25 cellular contexts compared by ENCODE assay signal in genomic region chr12:103524238-103524875, GRCh38. TPM values are rescaled to one million over a fixed set of nuclear protein-coding genes. Genes with fewer than 3 reads are reported as not detected.
"Had no signal": no experiment of that assay in that cellular context is flagged by ENCODE, and none has a peak within 500 bp of the region (broad histone marks: within the 10 kb centered on the region; RNA-seq: fewer than 3 reads in every experiment).

No MANE protein-coding gene starts in this region.

- H3K36me3 Mint-ChIP-seq: brain; stimulated activated effector memory CD8-positive, alpha-beta T cell treated with anti-CD3 and anti-CD28 coated beads, Interleukin-12 subunit alpha, Interleukin-12 subunit beta, amount 100 ng/mL, for 72 hours had no signal

- H3K27ac ChIP-seq: esophagus muscularis mucosa, gastroesophageal sphincter, stomach, suprapubic skin, tibial nerve had no signal

- H3K27ac Mint-ChIP-seq: stimulated activated effector memory CD8-positive, alpha-beta T cell treated with anti-CD3 and anti-CD28 coated beads, Interleukin-12 subunit alpha, Interleukin-12 subunit beta, amount 100 ng/mL, for 72 hours had no signal

- DNase-seq: activated CD4-positive, alpha-beta T cell treated with anti-CD3 and anti-CD28 coated beads for 1 hour; activated gamma-delta T cell treated with Interleukin-2 at 50 U/mL for 16 hours; activated T-cell treated with anti-CD3 and anti-CD28 coated beads, Interleukin-2, amount 50 U/mL, for 1 hour; aorta; central memory CD4-positive, alpha-beta T cell; dermis blood vessel endothelial cell; effector CD8-positive, alpha-beta T cell; head of caudate nucleus; hypothalamus; left colon; mesenchymal stem cell; posterior cingulate gyrus; small intestine; stimulated activated CD4-positive, alpha-beta T cell treated with anti-CD3 and anti-CD28 coated beads, Interleukin-2, amount 100 ng/mL, for 24 hours; stomach had no signal

- H3K4me1 ChIP-seq: esophagus muscularis mucosa, gastroesophageal sphincter, stomach, suprapubic skin, tibial nerve had no signal

- H3K9me3 Mint-ChIP-seq: activated naive CD4-positive, alpha-beta T cell treated with anti-CD3 and anti-CD28 coated beads, Interleukin-2, amount 50 U/mL, for 72 hours; stimulated activated effector memory CD8-positive, alpha-beta T cell treated with anti-CD3 and anti-CD28 coated beads, Interleukin-12 subunit alpha, Interleukin-12 subunit beta, amount 100 ng/mL, for 72 hours had no signal

- H3K27me3 ChIP-seq: stomach, suprapubic skin, tibial nerve had no signal

- H3K4me3 Mint-ChIP-seq: brain; stimulated activated effector memory CD8-positive, alpha-beta T cell treated with anti-CD3 and anti-CD28 coated beads, Interleukin-12 subunit alpha, Interleukin-12 subunit beta, amount 100 ng/mL, for 72 hours had no signal

- ATAC-seq: activated naive CD4-positive, alpha-beta T cell treated with anti-CD3 and anti-CD28 coated beads, Interleukin-2, amount 50 U/mL, for 72 hours; gastroesophageal sphincter; left colon; sciatic nerve; stimulated activated effector memory CD8-positive, alpha-beta T cell treated with anti-CD3 and anti-CD28 coated beads, Interleukin-12 subunit alpha, Interleukin-12 subunit beta, amount 100 ng/mL, for 72 hours had no signal

- H3K4me1 Mint-ChIP-seq: stimulated activated effector memory CD8-positive, alpha-beta T cell treated with anti-CD3 and anti-CD28 coated beads, Interleukin-12 subunit alpha, Interleukin-12 subunit beta, amount 100 ng/mL, for 72 hours had no signal

- H3K27me3 Mint-ChIP-seq: brain had no signal

RNA-seq across cellular contexts. Expression of gene C12orf42, which starts 28.6 kb away (rescaled TPM):
- total RNA-seq: aorta, dermis blood vessel endothelial cell, esophagus muscularis mucosa, gastroesophageal sphincter, left colon, lower leg skin, stomach, suprapubic skin had no signal
- polyA plus RNA-seq: adipose tissue, aorta, small intestine, stomach had no signal
